ENCODE assay signal across 9 cellular contexts in the genomic region with DNA sequence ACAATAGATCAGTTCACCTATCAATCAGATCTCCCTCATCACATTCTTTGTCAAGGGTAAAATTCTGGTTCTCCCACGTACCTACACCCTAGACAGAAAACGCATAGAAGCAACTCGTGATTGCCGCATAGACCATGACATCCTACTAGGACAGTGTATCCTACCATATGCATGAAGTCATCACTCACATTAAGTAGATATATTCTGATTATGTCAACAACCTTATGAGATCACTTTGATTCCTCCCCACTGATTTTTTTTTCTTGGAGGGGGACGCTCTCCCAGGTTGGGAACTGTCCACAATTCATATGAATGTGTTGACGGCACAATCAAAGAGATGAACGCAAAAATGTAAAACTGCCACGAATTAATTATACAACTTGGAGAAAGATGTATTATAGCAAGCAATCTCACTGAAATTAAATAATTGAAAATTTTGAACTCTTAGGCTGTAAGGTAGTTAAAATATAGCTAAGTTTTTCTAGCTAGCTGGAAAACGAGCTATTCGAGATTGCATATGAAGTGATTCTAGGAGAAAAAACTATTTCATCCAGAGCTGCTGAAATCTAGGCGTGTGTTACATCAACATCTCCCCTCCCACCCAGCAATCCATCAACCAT.
DNase-seq lines count a peak whose midpoint lies in the region; ATAC-seq and TF ChIP-seq lines count a peak whose summit lies in the region.
"Had no signal": no experiment of that assay in that cellular context is flagged by ENCODE, and none has a peak within 500 bp of the region (broad histone marks: within the 10 kb centered on the region; RNA-seq: fewer than 3 reads in every experiment).

No MANE protein-coding gene starts in this region.

- WGBS in SK-N-SH (ENCODE audit: low lambda C conversion rate), result 58% methylated on average over 11 of the region's 11 CpGs

- CTCF ChIA-PET in BJ (lab: Yijun Ruan, JAX) (interaction anchor here (0.7 to 4.0 kb wide), 15 partner anchors 9 to 103 kb away, joined by 3 to 44 read pairs (median 6); no protein-coding TSS in a partner anchor), PC-3 (lab: Charles Lee) (no interaction called here), SK-N-SH (lab: Yijun Ruan, JAX) (interaction anchor here (0.5 to 1.8 kb wide), 2 partner anchors 8 to 15 kb away, joined by 3 to 5 read pairs; no protein-coding TSS in a partner anchor)

- H3K27ac ChIP-seq in PC-3 (ENCODE audit: low read length) (peak overlapping the region; percentile 34; the same call in 1 of the 2 replicates), SK-N-SH (ENCODE audit: low read depth in 2 of 2, low read length in 1 of 2) (no peak overlapping the region)
- no peak overlapping the region for H3K27ac ChIP-seq in effector memory CD4-positive, alpha-beta T cell (ENCODE audit: insufficient read depth, low read length, poor library complexity, severe bottlenecking)

- no peak for TF ChIP-seq EP300 in SK-N-SH (IDR thresholded peaks at IDR 0.05; ENCODE audit: borderline replicate concordance in 1 of 2, low read depth in 1 of 2, low read length in 1 of 2)

- no peak for DNase-seq in BJ (ENCODE audit: low read depth)
- no peak for DNase-seq in PC-3
- DNase-seq in effector memory CD8-positive, alpha-beta T cell, result no peak
- DNase-seq in naive B cell, result no peak
- DNase-seq in SK-N-SH, result no peak
- DNase-seq in SKM-1 treated with dmso at 0.1 percent for 144 hours (lab: John Stamatoyannopoulos, UW; ENCODE audit: unreplicated experiment), result no peak
- no peak for DNase-seq in effector memory CD4-positive, alpha-beta T cell
- DNase-seq: cortex of kidney had no signal

- H3K4me1 ChIP-seq in PC-3 (ENCODE audit: insufficient read depth, low read length), result peaks cover 7% of the 10 kb centered on the region
- no peaks in the 10 kb centered on the region; a peak in 1 of 4 replicates for H3K4me1 ChIP-seq in SK-N-SH (ENCODE audit: control insufficient read depth in 1 of 2, insufficient read depth in 2 of 2, low read depth in 1 of 2, low read length in 1 of 2)
- peaks cover 4% of the 10 kb centered on the region for H3K4me1 ChIP-seq in effector memory CD4-positive, alpha-beta T cell (ENCODE audit: control insufficient read depth, insufficient read depth, low read length, poor library complexity, severe bottlenecking)

- TF ChIP-seq RAD21 in SK-N-SH (IDR thresholded peaks at IDR 0.05; ENCODE audit: low read length), result no peak

- H3K4me3 ChIP-seq in BJ (ENCODE audit: low read depth, low read length) (peak overlapping the region; percentile 58; the same call in 1 of the 2 replicates), PC-3 (ENCODE audit: low read length) (peak overlapping the region; percentile 89), SK-N-SH (ENCODE audit: low read depth in 2 of 2, low read length in 1 of 2) (no peak overlapping the region)
- no peak overlapping the region for H3K4me3 ChIP-seq in effector memory CD4-positive, alpha-beta T cell (ENCODE audit: insufficient read depth, low read depth, low read length, poor library complexity, severe bottlenecking)

- H2AFZ ChIP-seq in PC-3 (ENCODE audit: low read length) (peak overlapping the region; percentile 98), SK-N-SH (ENCODE audit: low read depth) (no peak overlapping the region)

- H3K4me3 Mint-ChIP-seq in effector memory CD8-positive, alpha-beta T cell, result peak overlapping the region; percentile 77 to 86
- H3K4me3 Mint-ChIP-seq in naive B cell, result peak overlapping the region in 7 of 8 donors; percentile 73 to 91 (median 89)

- TSS peak; percentile 35 for BruUV-seq in PC-3 (replicated peaks; lab: Mats Ljungman, UMichigan)

- H3K9me3 ChIP-seq in PC-3 (ENCODE audit: low read length), result no peaks in the 10 kb centered on the region
- no peaks in the 10 kb centered on the region for H3K9me3 ChIP-seq in SK-N-SH
- H3K9me3 ChIP-seq in effector memory CD4-positive, alpha-beta T cell (ENCODE audit: control insufficient read depth, low read length), result no peaks in the 10 kb centered on the region

- POLR2A ChIA-PET in BJ (lab: Charles Lee) (interaction anchor here (0.6 kb wide), 1 partner anchor 18 kb away, joined by 3 read pairs; no protein-coding TSS in a partner anchor), PC-3 (lab: Charles Lee; ENCODE audit: unreplicated experiment) (no interaction called here), SK-N-SH (lab: Yijun Ruan, JAX) (no interaction called here)

- peaks cover 4 to 7% of the 10 kb centered on the region in 2 donors for H3K4me1 Mint-ChIP-seq in effector memory CD8-positive, alpha-beta T cell (ENCODE audit: low read depth in 2 of 2)
- peaks cover 7 to 11% (median 9%) of the 10 kb centered on the region in 3 donors for H3K4me1 Mint-ChIP-seq in naive B cell

- H3K79me2 ChIP-seq in PC-3 (ENCODE audit: low read length) (peaks cover 43% of the 10 kb centered on the region), SK-N-SH (ENCODE audit: insufficient read depth) (no peaks in the 10 kb centered on the region)

- no peaks in the 10 kb centered on the region for H3K27me3 ChIP-seq in BJ (ENCODE audit: control insufficient read depth, insufficient read depth, low read length)
- H3K27me3 ChIP-seq in PC-3 (ENCODE audit: low read length), result no peaks in the 10 kb centered on the region
- peaks cover 25% of the 10 kb centered on the region for H3K27me3 ChIP-seq in SK-N-SH (ENCODE audit: insufficient read depth)
- no peaks in the 10 kb centered on the region for H3K27me3 ChIP-seq in effector memory CD4-positive, alpha-beta T cell (replicated peaks; ENCODE audit: control insufficient read depth, insufficient read depth, low read length, poor library complexity, severe bottlenecking)

- no peak for ATAC-seq in PC-3
- ATAC-seq in effector memory CD8-positive, alpha-beta T cell (replicated peaks), result no peak
- no peak for ATAC-seq in naive B cell (ENCODE audit: low read depth in 2 of 2)
- no peak for ATAC-seq in HG02884 (IDR thresholded peaks at IDR 0.05; ENCODE audit: unreplicated experiment)

- no peaks in the 10 kb centered on the region for H4K20me1 ChIP-seq in PC-3 (ENCODE audit: low read length)
- H4K20me1 ChIP-seq in SK-N-SH (ENCODE audit: insufficient read depth), result no peaks in the 10 kb centered on the region

- H3K9me2 ChIP-seq in PC-3 (replicated peaks; ENCODE audit: low read length), result no peaks in the 10 kb centered on the region
- H3K9me2 ChIP-seq in SK-N-SH, result no peaks in the 10 kb centered on the region

- H3K36me3 Mint-ChIP-seq in effector memory CD8-positive, alpha-beta T cell (ENCODE audit: insufficient read depth), result no peaks in the 10 kb centered on the region
- H3K36me3 Mint-ChIP-seq in naive B cell, result no peaks in the 10 kb centered on the region

- TF ChIP-seq CTCF in BJ (IDR thresholded peaks at IDR 0.05; ENCODE audit: insufficient read depth, low read depth, low read length), result no peak
- no peak for TF ChIP-seq CTCF in PC-3 (conservative IDR thresholded peaks at IDR 0.05; ENCODE audit: low read depth, low read length)
- no peak for TF ChIP-seq CTCF in SK-N-SH (IDR thresholded peaks at IDR 0.05)

- intact Hi-C loops in PC-3 (cut with micrococcal nuclease), result loop anchor here (1.0 kb wide), 1 partner anchor 98 kb away; no protein-coding TSS in a partner anchor

- H3F3A ChIP-seq in PC-3 (ENCODE audit: low read length, unreplicated experiment) (no peaks in the 10 kb centered on the region), SK-N-SH (replicated peaks; ENCODE audit: insufficient read depth) (peaks cover 3% of the 10 kb centered on the region)

- no peaks in the 10 kb centered on the region for H3K9me3 Mint-ChIP-seq in effector memory CD8-positive, alpha-beta T cell
- no peaks in the 10 kb centered on the region for H3K9me3 Mint-ChIP-seq in naive B cell

- peak overlapping the region; percentile 76 for H3K9ac ChIP-seq in PC-3 (ENCODE audit: low read length)
- no peak overlapping the region for H3K9ac ChIP-seq in SK-N-SH

- H3K27ac Mint-ChIP-seq in effector memory CD8-positive, alpha-beta T cell, result no peak overlapping the region
- no peak overlapping the region for H3K27ac Mint-ChIP-seq in naive B cell

- H3K36me3 ChIP-seq in BJ (ENCODE audit: control insufficient read depth, insufficient read depth, low read length) (no peaks in the 10 kb centered on the region), PC-3 (ENCODE audit: low read depth, low read length) (no peaks in the 10 kb centered on the region), SK-N-SH (replicated peaks in 1 of 2; ENCODE audit: control insufficient read depth in 1 of 2, insufficient read depth in 2 of 2, low read length in 1 of 2) (no peaks in the 10 kb centered on the region)
- H3K36me3 ChIP-seq in effector memory CD4-positive, alpha-beta T cell (ENCODE audit: control insufficient read depth, insufficient read depth, low read length), result no peaks in the 10 kb centered on the region

- H3K4me2 ChIP-seq in PC-3 (ENCODE audit: low read length) (peak overlapping the region; percentile 91), SK-N-SH (no peak overlapping the region)

- peaks cover 9 to 17% of the 10 kb centered on the region in 2 donors for H3K27me3 Mint-ChIP-seq in effector memory CD8-positive, alpha-beta T cell
- peaks cover 0 to 21% (median 14%) of the 10 kb centered on the region in 3 donors for H3K27me3 Mint-ChIP-seq in naive B cell

TF ChIP-seq in SK-N-SH, 30 proteins besides CTCF, POLR2A, EP300 and RAD21:
- TF ChIP-seq TCF12 (IDR thresholded peaks at IDR 0.05) (no peak), NFIC (IDR thresholded peaks at IDR 0.05; ENCODE audit: borderline replicate concordance) (no peak), EZH2phosphoT487 (IDR thresholded peaks at IDR 0.05; ENCODE audit: borderline replicate concordance, low read depth) (no peak), FOSL2 (IDR thresholded peaks at IDR 0.05; ENCODE audit: borderline replicate concordance, low read depth) (no peak), JUND (IDR thresholded peaks at IDR 0.05) (no peak), USF1 (IDR thresholded peaks at IDR 0.05; ENCODE audit: borderline replicate concordance, low read depth) (no peak), YY1 (IDR thresholded peaks at IDR 0.05; ENCODE audit: low read depth) (no peak), POLR2AphosphoS5 (IDR thresholded peaks at IDR 0.05; ENCODE audit: low read depth, low read length) (no peak), CHD2 (IDR thresholded peaks at IDR 0.05; ENCODE audit: low read length, partially characterized antibody) (no peak), ELF1 (IDR thresholded peaks at IDR 0.05) (no peak), RCOR1 (IDR thresholded peaks at IDR 0.05; ENCODE audit: low read length) (no peak)
TF ChIP-seq in SK-N-SH: peak in this region for 0.

Comparison
In these comparisons a context has a peak if more than half of its experiments do, and no peak if none do; other contexts are left out.
1. H3K4me3 ChIP-seq: peak in BJ (single experiment) and PC-3 (single experiment); none in SK-N-SH (0 of 2) and effector memory CD4-positive, alpha-beta T cell (single experiment).